In genomic region chr7:20299647-20300312, GRCh38 we compare ENCODE assay signal across 9 cellular contexts. TPM values are rescaled to one million over a fixed set of nuclear protein-coding genes. Genes with fewer than 3 reads are reported as not detected.
DNase-seq lines count a peak whose midpoint lies in the region; ATAC-seq and TF ChIP-seq lines count a peak whose summit lies in the region.
"Had no signal": no experiment of that assay in that cellular context is flagged by ENCODE, and none has a peak within 500 bp of the region (broad histone marks: within the 10 kb centered on the region; RNA-seq: fewer than 3 reads in every experiment).

No MANE protein-coding gene starts in this region.

- H3K4me3 ChIP-seq in breast epithelium (peak overlapping the region in 1 of 3 donors; percentile 35), astrocyte of the spinal cord (ENCODE audit: low read depth, low read length) (no peak overlapping the region), vagina (no peak overlapping the region)

- intact Hi-C loops in MCF 10A (cut with micrococcal nuclease) = no loop called here
- intact Hi-C loops in breast epithelium (cut with DNase I; ENCODE audit: low total_unique reads) = no loop called here
- intact Hi-C loops in vagina (cut with DNase I) = no loop called here

- H3K9me3 ChIP-seq in breast epithelium (no peaks in the 10 kb centered on the region), vagina (no peaks in the 10 kb centered on the region)

- DNase-seq in MCF 10A (ENCODE audit: unreplicated experiment) = no peak
- no peak for DNase-seq in breast epithelium (ENCODE audit: low spot score in 2 of 2)
- DNase-seq in astrocyte of the spinal cord (ENCODE audit: low read depth, low spot score) = peak; percentile 62
- no peak for DNase-seq in vagina (ENCODE audit: extremely low spot score in 2 of 2)
- no peak for DNase-seq in NCI-H128 (lab: John Stamatoyannopoulos, UW; ENCODE audit: unreplicated experiment)
- DNase-seq in HUDEP-2 (lab: John Stamatoyannopoulos, UW; ENCODE audit: unreplicated experiment in 76 of 76) = no peak

- H3K27ac ChIP-seq in breast epithelium (peak overlapping the region in 1 of 2 donors; percentile 68), vagina (peak overlapping the region; percentile 28)
- H3K27ac ChIP-seq: VCaP had no signal

- no peak overlapping the region for H3K4me3 Mint-ChIP-seq in MCF 10A (ENCODE audit: unreplicated experiment)

- H3K4me1 ChIP-seq in breast epithelium = no peaks in the 10 kb centered on the region
- H3K4me1 ChIP-seq in vagina = no peaks in the 10 kb centered on the region

- CTCF ChIA-PET in MCF 10A (lab: Yijun Ruan, JAX) = interaction anchor here (0.5 to 1.6 kb wide), 11 partner anchors 28 to 591 kb away, joined by 3 to 7 read pairs (median 3); partner anchors contain the start of gene POLR1F

- peak overlapping the region; percentile 87 for H3K27ac Mint-ChIP-seq in MCF 10A (ENCODE audit: low read depth, unreplicated experiment)

- no TSS peak for BruUV-seq in MCF 10A (replicated peaks; lab: Mats Ljungman, UMichigan)

- TF ChIP-seq POLR2A in breast epithelium (IDR thresholded peaks at IDR 0.05) (no peak), vagina (IDR thresholded peaks at IDR 0.05) (no peak)

- POLR2A ChIA-PET in MCF 10A (lab: Yijun Ruan, JAX) = interaction anchor here (0.5 to 1.0 kb wide), 3 partner anchors 8 to 59 kb away, joined by 3 to 4 read pairs (median 4); partner anchors contain the start of gene ITGB8

- ATAC-seq in HG03064 (IDR thresholded peaks at IDR 0.05; ENCODE audit: low read depth, unreplicated experiment) (peak; percentile 59), esophagus mucosa (no peak)

- H3K36me3 Mint-ChIP-seq in MCF 10A (ENCODE audit: insufficient read depth, unreplicated experiment) = no peaks in the 10 kb centered on the region

- H3K36me3 ChIP-seq in breast epithelium (no peaks in the 10 kb centered on the region), vagina (no peaks in the 10 kb centered on the region)

- no peaks in the 10 kb centered on the region for H3K9me3 Mint-ChIP-seq in MCF 10A (ENCODE audit: unreplicated experiment)

- H3K27me3 Mint-ChIP-seq in MCF 10A (ENCODE audit: insufficient read depth, unreplicated experiment) = no peaks in the 10 kb centered on the region

- H3K27me3 ChIP-seq in breast epithelium = no peaks in the 10 kb centered on the region
- no peaks in the 10 kb centered on the region for H3K27me3 ChIP-seq in vagina

- TF ChIP-seq CTCF in MCF 10A (IDR thresholded peaks at IDR 0.05; ENCODE audit: unreplicated experiment) (no peak), breast epithelium (IDR thresholded peaks at IDR 0.05) (no peak), astrocyte of the spinal cord (IDR thresholded peaks at IDR 0.05; ENCODE audit: low read depth, low read length) (no peak), vagina (IDR thresholded peaks at IDR 0.05) (no peak)

- in situ Hi-C loops in astrocyte of the spinal cord (cut with HindIII; ENCODE audit: low sequenced_read_pairs) = no loop called here

- H3K4me1 Mint-ChIP-seq in MCF 10A (ENCODE audit: insufficient read depth, unreplicated experiment) = peaks cover 21% of the 10 kb centered on the region

RNA-seq across cellular contexts. Expression of gene ITGB8, which starts 30.9 kb away (rescaled TPM):
- total RNA-seq in MCF 10A (2022) (25.0 and 38.1 TPM in 2 replicates), breast epithelium (100 to 1,000 TPM in 1 of 3 donors, 10 to 100 TPM in 1, 1 to 10 TPM in 1; 1.6 to 154 (median 52.1) TPM), vagina (62.6 TPM), esophagus mucosa (16.3 TPM)
